7 cellular contexts compared by ENCODE assay signal in genomic region chr12:49017764-49018281, GRCh38. TPM values are rescaled to one million over a fixed set of nuclear protein-coding genes. Genes with fewer than 3 reads are reported as not detected.
DNase-seq lines count a peak whose midpoint lies in the region; ATAC-seq and TF ChIP-seq lines count a peak whose summit lies in the region.

No MANE protein-coding gene starts in this region.

- peak overlapping the region; percentile 86 for H3K27ac ChIP-seq in SK-N-MC
- H3K27ac ChIP-seq in colonic mucosa: peak overlapping the region; percentile 91
- peak overlapping the region; percentile 98 for H3K27ac ChIP-seq in mesodermal cell (ENCODE audit: low read depth, low read length, severe bottlenecking)
- H3K27ac ChIP-seq in thoracic aorta: peak overlapping the region; percentile 90 to 95

- peak; percentile 19 for ATAC-seq in HG02885 (IDR thresholded peaks at IDR 0.05; ENCODE audit: poor library complexity, unreplicated experiment)
- ATAC-seq in thoracic aorta (ENCODE audit: insufficient number of reproducible peaks, low FRiP score, low read depth): peak; percentile 2

- H3K36me3 ChIP-seq in SK-N-MC (ENCODE audit: insufficient read depth, low read length): peaks cover 16% of the 10 kb centered on the region
- peaks cover 4% of the 10 kb centered on the region for H3K36me3 ChIP-seq in colonic mucosa
- peaks cover 29% of the 10 kb centered on the region for H3K36me3 ChIP-seq in mesodermal cell (ENCODE audit: control insufficient read depth, insufficient read depth, low read length)
- peaks cover 14% of the 10 kb centered on the region for H3K36me3 ChIP-seq in thoracic aorta

- 34 to 40% methylated on average over 8 to 10 of the region's 10 CpGs for WGBS in mesodermal cell (ENCODE audit: insufficient coverage in 2 of 2), 2 experiments

- H3K9me3 ChIP-seq in SK-N-MC (ENCODE audit: low read depth, low read length) (no peaks in the 10 kb centered on the region), colonic mucosa (no peaks in the 10 kb centered on the region), mesodermal cell (ENCODE audit: control insufficient read depth, low read length) (no peaks in the 10 kb centered on the region), thoracic aorta (no peaks in the 10 kb centered on the region)

- H3K9ac ChIP-seq in SK-N-MC (ENCODE audit: insufficient read length) (peak overlapping the region; percentile 94), colonic mucosa (ENCODE audit: low read depth in 2 of 2, low read length in 2 of 2) (peak overlapping the region; percentile 84 to 93)

- in situ Hi-C loops in GM13976 (cut with MboI; ENCODE audit: low sequenced_read_pairs, unreplicated experiment): no loop called here

- peaks cover 5% of the 10 kb centered on the region for H3K4me1 ChIP-seq in colonic mucosa
- peaks cover 12% of the 10 kb centered on the region for H3K4me1 ChIP-seq in mesodermal cell (ENCODE audit: control insufficient read depth, insufficient read depth, low read length, poor library complexity, severe bottlenecking)
- H3K4me1 ChIP-seq in thoracic aorta (ENCODE audit: control insufficient read depth in 1 of 2, low read depth in 2 of 2): peaks cover 10 to 12% of the 10 kb centered on the region in 2 donors

- intact Hi-C loops in colonic mucosa (cut with DNase I): no loop called here

- H3K4me3 ChIP-seq in SK-N-MC (peak overlapping the region; percentile 100), colonic mucosa (peak overlapping the region; percentile 78), mesodermal cell (ENCODE audit: extremely low read depth, insufficient read depth, low read length, poor library complexity, severe bottlenecking) (peak overlapping the region; percentile 67), thoracic aorta (peak overlapping the region; percentile 90)

- TF ChIP-seq CTCF in GM13976 (IDR thresholded peaks at IDR 0.05; ENCODE audit: borderline replicate concordance, control extremely low read depth, extremely low read depth, insufficient read depth, missing control alignments): no peak
- no peak for TF ChIP-seq CTCF in colonic mucosa (IDR thresholded peaks at IDR 0.05)
- no peak for TF ChIP-seq CTCF in thoracic aorta (IDR thresholded peaks at IDR 0.05)

- H3K27me3 ChIP-seq in colonic mucosa: no peaks in the 10 kb centered on the region
- no peaks in the 10 kb centered on the region for H3K27me3 ChIP-seq in thoracic aorta (replicated peaks; ENCODE audit: insufficient read depth)

- DNase-seq in GM13976 (ENCODE audit: low spot score): peak; percentile 54
- DNase-seq in SK-N-MC (ENCODE audit: low read depth, low spot score): no peak
- DNase-seq in colonic mucosa: no peak
- DNase-seq in thoracic aorta (ENCODE audit: low spot score): no peak
- DNase-seq in dermis blood vessel endothelial cell: no peak

RNA-seq across cellular contexts. Expression of gene PRKAG1, which starts 0.8 kb away (rescaled TPM):
- total RNA-seq in colonic mucosa (10 to 100 TPM; 49.5 to 54.8 TPM), thoracic aorta (10 to 100 TPM; 53.2 to 68.1 TPM), dermis blood vessel endothelial cell (40.3 and 48.2 TPM in 2 replicates)
- polyA plus RNA-seq in mesodermal cell (2013, experiment 1 of 2): 35.5 TPM
- polyA plus RNA-seq in mesodermal cell (2013, experiment 2 of 2): 36.3 TPM

RNA-seq across cellular contexts. Expression of gene DDN, which starts 18.6 kb away (rescaled TPM):
- total RNA-seq in colonic mucosa (under 1 TPM; 0.17 to 0.21 TPM), thoracic aorta (under 1 TPM in 1 of 2 donors, not detected in 1; 0.14 TPM), dermis blood vessel endothelial cell (under 0.01 and 0.19 TPM in 2 replicates)
- polyA plus RNA-seq in mesodermal cell (2013, experiment 1 of 2): 0.63 TPM
- 0.40 TPM for polyA plus RNA-seq in mesodermal cell (2013, experiment 2 of 2)

RNA-seq across cellular contexts. Expression of gene WNT1, which starts 39.7 kb away (rescaled TPM):
- total RNA-seq in colonic mucosa (not detected), thoracic aorta (1 to 10 TPM in 1 of 2 donors, not detected in 1; 1.2 TPM), dermis blood vessel endothelial cell (not detected in 2 replicates)
- 2.5 TPM for polyA plus RNA-seq in mesodermal cell (2013, experiment 1 of 2)
- 2.0 TPM for polyA plus RNA-seq in mesodermal cell (2013, experiment 2 of 2)

RNA-seq across cellular contexts. Expression of gene KMT2D, which starts 42.8 kb away (rescaled TPM):
- total RNA-seq in colonic mucosa: 10 to 100 TPM; 50.2 to 87.5 TPM
- 37.0 TPM for polyA plus RNA-seq in mesodermal cell (2013, experiment 1 of 2)
- 20.3 TPM for polyA plus RNA-seq in mesodermal cell (2013, experiment 2 of 2)
- 100 to 1,000 TPM in 1 of 2 donors, 10 to 100 TPM in 1; 56.5 to 101 TPM for total RNA-seq in thoracic aorta
- total RNA-seq in dermis blood vessel endothelial cell: 41.2 and 99.0 TPM in 2 replicates

RNA-seq across cellular contexts. Expression of gene WNT10B, which starts 46.3 kb away (rescaled TPM):
- under 1 TPM; 0.24 to 0.47 TPM for total RNA-seq in colonic mucosa
- polyA plus RNA-seq in mesodermal cell (2013, experiment 1 of 2): 1.1 TPM
- 1.3 TPM for polyA plus RNA-seq in mesodermal cell (2013, experiment 2 of 2)
- total RNA-seq in thoracic aorta: 1 to 10 TPM in 1 of 2 donors, under 1 TPM in 1; 0.54 to 2.3 TPM
- 0.05 TPM in 1 of 2 replicates, not detected in the other for total RNA-seq in dermis blood vessel endothelial cell
